ENCODE assay signal across 11 cellular contexts in genomic region chr13:95698047-95698749, GRCh38. TPM values are rescaled to one million over a fixed set of nuclear protein-coding genes. Genes with fewer than 3 reads are reported as not detected.
DNase-seq lines count a peak whose midpoint lies in the region; ATAC-seq, FAIRE-seq and TF ChIP-seq lines count a peak whose summit lies in the region.
"Had no signal": no experiment of that assay in that cellular context is flagged by ENCODE, and none has a peak within 500 bp of the region (broad histone marks: within the 10 kb centered on the region; RNA-seq: fewer than 3 reads in every experiment).

No MANE protein-coding gene starts in this region.

- no peaks in the 10 kb centered on the region for H3F3A ChIP-seq in GM23338 (replicated peaks; ENCODE audit: low read depth)

- H3K4me3 ChIP-seq in GM23338 = no peak overlapping the region
- H3K4me3 ChIP-seq: thyroid gland had no signal

- DNase-seq in Ammon's horn (ENCODE audit: low spot score) (peak; percentile 4), GM23338 (ENCODE audit: low spot score) (peak; percentile 46), SHP77 treated with DMSO at 0.1 percent for 48 hours (lab: John Stamatoyannopoulos, UW) (peak; percentile 87), iPS-NIHi7 (ENCODE audit: extremely low spot score) (peak; percentile 23), amniotic stem cell (lab: John Stamatoyannopoulos, UW) (no peak), HTR-8/SVneo (ENCODE audit: insufficient read length, low spot score) (no peak), HCEC 1CT (no peak)
- DNase-seq in activated CD4-positive, CD25-positive, alpha-beta regulatory T cell treated with anti-CD3 and anti-CD28 coated beads, Interleukin-2, amount 50 U/mL, for 72 hours = no peak
- DNase-seq: activated T-cell treated with anti-CD3 and anti-CD28 coated beads, Interleukin-2, amount 50 U/mL, for 24 hours; NK-92 treated with Interleukin-12 subunit alpha and Interleukin-12 subunit beta, amount 100 ng/mL, for 24 hours; thyroid gland had no signal

- H3K4me2 ChIP-seq in GM23338 = no peak overlapping the region

- H3K4me1 Mint-ChIP-seq in GM23338 = peaks cover 14% of the 10 kb centered on the region; the same call in 2 of the 3 replicates

- no peaks in the 10 kb centered on the region for H3K36me3 Mint-ChIP-seq in GM23338 (ENCODE audit: low read depth)

- no peak for FAIRE-seq in HTR-8/SVneo (lab: Jason Lieb, UNC)

- no peak overlapping the region for H3K4me3 Mint-ChIP-seq in GM23338
- H3K4me3 Mint-ChIP-seq: activated T-cell treated with anti-CD3 and anti-CD28 coated beads, Interleukin-2, amount 50 U/mL, for 24 hours had no signal

- H3K9me3 Mint-ChIP-seq in GM23338 = no peaks in the 10 kb centered on the region

- H3K27ac Mint-ChIP-seq in GM23338 = no peak overlapping the region
- H3K27ac Mint-ChIP-seq: activated T-cell treated with anti-CD3 and anti-CD28 coated beads, Interleukin-2, amount 50 U/mL, for 24 hours had no signal

- H3K9me2 ChIP-seq in GM23338 (ENCODE audit: insufficient read depth) = no peaks in the 10 kb centered on the region

- no peaks in the 10 kb centered on the region for H3K27me3 Mint-ChIP-seq in GM23338 (ENCODE audit: insufficient read depth, low read depth, poor library complexity)
- H3K27me3 Mint-ChIP-seq: activated T-cell treated with anti-CD3 and anti-CD28 coated beads, Interleukin-2, amount 50 U/mL, for 24 hours had no signal

- TF ChIP-seq CTCF in GM23338 (conservative IDR thresholded peaks at IDR 0.05; ENCODE audit: low read depth in 2 of 2) = peak; percentile 24 to 54; a peak in 3 of 4 replicates

- ATAC-seq in GM23338 = peak; percentile 84

- no peaks in the 10 kb centered on the region for H3K27me3 ChIP-seq in GM23338 (ENCODE audit: insufficient read depth)
- H3K27me3 ChIP-seq: thyroid gland had no signal

- H3K79me2 ChIP-seq in GM23338 (replicated peaks; ENCODE audit: insufficient read depth) = peaks cover 50% of the 10 kb centered on the region

- H3K36me3 ChIP-seq in GM23338 (ENCODE audit: insufficient read depth) = no peaks in the 10 kb centered on the region
- H3K36me3 ChIP-seq: thyroid gland had no signal

- H2AFZ ChIP-seq in GM23338 = no peak overlapping the region

- H3K4me1 ChIP-seq in GM23338 (ENCODE audit: insufficient read depth) = peaks cover 6% of the 10 kb centered on the region; the same call in 1 of the 2 replicates

- no peak overlapping the region for H3K27ac ChIP-seq in GM23338 (ENCODE audit: low read depth)
- H3K27ac ChIP-seq: thyroid gland had no signal

- H4K20me1 ChIP-seq in GM23338 (replicated peaks; ENCODE audit: insufficient read depth) = no peaks in the 10 kb centered on the region; the same call in none of the 2 replicates

TF ChIP-seq in GM23338, 12 proteins besides CTCF, POLR2A, EP300 and RAD21 (continues in another document):
- TF ChIP-seq EZH2phosphoT487 (IDR thresholded peaks at IDR 0.05; ENCODE audit: unreplicated experiment) = no peak
- TF ChIP-seq EZH2 (IDR thresholded peaks at IDR 0.05; ENCODE audit: low read depth, unreplicated experiment) = no peak
- no peak for TF ChIP-seq NANOG (IDR thresholded peaks at IDR 0.05; ENCODE audit: borderline replicate concordance)
- TF ChIP-seq CREB1 (CRISPR knock-in tag; IDR thresholded peaks at IDR 0.05; ENCODE audit: low read depth) = no peak
- no peak for TF ChIP-seq ZNF462 (CRISPR knock-in tag; IDR thresholded peaks at IDR 0.05)
- TF ChIP-seq STAT1 (IDR thresholded peaks at IDR 0.05; ENCODE audit: unreplicated experiment) = no peak
- no peak for TF ChIP-seq ZNF331 (CRISPR knock-in tag; IDR thresholded peaks at IDR 0.05; ENCODE audit: low read depth)
- TF ChIP-seq ZNF114 (CRISPR knock-in tag; IDR thresholded peaks at IDR 0.05) = no peak
- no peak for TF ChIP-seq POLR2AphosphoS5 (IDR thresholded peaks at IDR 0.05; ENCODE audit: low read depth)
- TF ChIP-seq JUNB (IDR thresholded peaks at IDR 0.05; ENCODE audit: unreplicated experiment) = no peak
- no peak for TF ChIP-seq REST (IDR thresholded peaks at IDR 0.05; ENCODE audit: unreplicated experiment)

RNA-seq across cellular contexts. Expression of gene DNAJC3, which starts 21.3 kb away (rescaled TPM):
- total RNA-seq in GM23338 (2014; rRNA removed; shearing (Covaris generic)) = 27.5 and 28.9 TPM in 2 replicates
- polyA plus RNA-seq in GM23338 (2016; fragmentation: Nextera tagmentation; extraction: Ambion mirVana) = 14.5 and 19.5 TPM in 2 replicates

RNA-seq across cellular contexts. Expression of gene DZIP1, which starts 53.7 kb away (rescaled TPM):
- total RNA-seq in GM23338 (2014; rRNA removed; shearing (Covaris generic)) = 22.6 and 24.2 TPM in 2 replicates
- 10.6 and 11.2 TPM in 2 replicates for polyA plus RNA-seq in GM23338 (2016; fragmentation: Nextera tagmentation; extraction: Ambion mirVana)

Comparison
In these comparisons a context has a peak if more than half of its experiments do, and no peak if none do; other contexts are left out.
1. DNase-seq: peak in Ammon's horn (single experiment), GM23338 (single experiment), SHP77 treated with DMSO at 0.1 percent for 48 hours (single experiment) and iPS-NIHi7 (single experiment); none in amniotic stem cell (single experiment), HTR-8/SVneo (single experiment), activated CD4-positive, CD25-positive, alpha-beta regulatory T cell treated with anti-CD3 and anti-CD28 coated beads, Interleukin-2, amount 50 U/mL, for 72 hours (single experiment) and HCEC 1CT (single experiment).